16 cellular contexts compared by ENCODE assay signal in the genomic region with DNA sequence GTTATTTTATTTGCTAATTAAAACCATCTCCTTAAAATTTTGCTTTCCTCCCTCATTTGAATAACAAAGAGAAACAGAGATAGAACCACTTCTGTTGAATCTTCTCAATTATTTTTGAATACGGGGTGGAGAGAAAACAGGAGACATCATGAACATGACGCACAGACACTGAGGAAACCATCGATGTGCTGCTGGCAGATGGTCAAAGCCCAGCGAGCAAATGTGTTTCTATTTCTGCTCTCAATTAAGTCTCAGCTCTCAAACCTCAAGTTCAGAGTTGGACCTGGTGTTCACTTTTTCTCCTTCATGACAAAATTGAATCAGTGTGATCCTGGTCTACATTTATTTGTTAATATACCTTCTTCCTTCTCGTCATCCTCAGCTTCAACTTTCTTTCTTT. TPM values are rescaled to one million over a fixed set of nuclear protein-coding genes. Genes with fewer than 3 reads are reported as not detected.
"Had no signal": no experiment of that assay in that cellular context is flagged by ENCODE, and none has a peak within 500 bp of the region (broad histone marks: within the 10 kb centered on the region; RNA-seq: fewer than 3 reads in every experiment).

No MANE protein-coding gene starts in this region.

- H3K9me3 ChIP-seq: pancreas, thoracic aorta had no signal

- H3K4me1 ChIP-seq: neural progenitor cell, pancreas had no signal

- H3K4me2 ChIP-seq: neural progenitor cell had no signal

- ATAC-seq: activated naive CD4-positive, alpha-beta T cell treated with anti-CD3 and anti-CD28 coated beads, Interleukin-2, amount 50 U/mL, for 72 hours; esophagus mucosa; pancreas; stimulated activated naive CD8-positive, alpha-beta T cell treated with anti-CD3 and anti-CD28 coated beads, Interleukin-15, amount 100 ng/mL, for 72 hours had no signal

- H3K4me3 ChIP-seq: neural progenitor cell, pancreas, thoracic aorta had no signal

- H2AFZ ChIP-seq: neural progenitor cell had no signal

- H3K36me3 ChIP-seq: neural progenitor cell, pancreas, thoracic aorta had no signal

- H3K27me3 ChIP-seq: neural progenitor cell had no signal

- DNase-seq: activated CD4-positive, CD25-positive, alpha-beta regulatory T cell; activated effector memory CD4-positive, alpha-beta T cell treated with anti-CD3 and anti-CD28 coated beads, Interleukin-2, amount 50 U/mL, for 16 hours; activated T-cell treated with anti-CD3 and anti-CD28 coated beads, Interleukin-2, amount 50 U/mL, for 1 hour; amygdala; cerebellar nuclear complex; hippocampal formation; pancreas; stimulated activated CD4-positive, alpha-beta T cell treated with anti-CD3 and anti-CD28 coated beads, Interleukin-15, amount 100 ng/mL, for 24 hours; stimulated activated CD4-positive, alpha-beta T cell treated with anti-CD3 and anti-CD28 coated beads, Interleukin-4, amount 100 ng/mL, for 24 hours; stimulated activated naive CD8-positive, alpha-beta T cell treated with anti-CD3 and anti-CD28 coated beads, Interleukin-15, amount 100 ng/mL, for 72 hours had no signal

- H3K27ac ChIP-seq: neural progenitor cell, pancreas, thoracic aorta had no signal

RNA-seq across cellular contexts. Expression of gene TWIST2, which starts 36.1 kb away (rescaled TPM):
- total RNA-seq: activated naive CD4-positive, alpha-beta T cell treated with anti-CD3 and anti-CD28 coated beads, Interleukin-2, amount 50 U/mL, for 72 hours; dermis microvascular lymphatic vessel endothelial cell; T-helper 2 cell treated with Interferon-gamma antibody and Interleukin-4, amounts not matched to agents 100 ng/mL and 5 ng/mL, for 36 hours had no signal
